Comparison of ENCODE assay signal across 1 cellular context in genomic region chr14:101110729-101111619, GRCh38.
TF ChIP-seq lines count a peak whose summit lies in the region.

No MANE protein-coding gene starts in this region.

TF ChIP-seq in WTC11, 78 proteins besides CTCF, POLR2A, EP300 and RAD21 (continued from another document):
- no peak for TF ChIP-seq E2F1 (CRISPR knock-in tag; IDR thresholded peaks at IDR 0.05)
- no peak for TF ChIP-seq ZBTB43 (CRISPR knock-in tag; IDR thresholded peaks at IDR 0.05)
- no peak for TF ChIP-seq NFE2L1 (CRISPR knock-in tag; IDR thresholded peaks at IDR 0.05)
